In the genomic region with DNA sequence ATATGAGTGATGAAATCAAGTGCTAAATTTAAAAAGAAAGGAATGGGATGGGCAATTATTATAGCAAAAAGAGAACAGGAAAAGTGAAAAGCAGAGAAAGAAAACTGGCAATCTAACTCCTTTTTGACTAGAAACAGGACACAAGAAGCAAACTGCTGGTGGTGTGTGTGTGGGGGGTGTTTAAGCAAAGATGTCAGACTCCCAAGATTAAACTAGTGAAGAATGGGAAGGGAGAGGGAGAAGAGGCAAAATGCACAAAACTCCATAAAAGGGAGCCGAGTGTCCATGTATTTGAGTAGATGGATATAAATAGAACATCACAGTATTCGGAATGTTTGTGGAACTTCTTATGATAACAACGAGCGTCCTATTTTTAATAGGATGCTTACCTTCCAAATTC, we compare ENCODE assay signal across 14 cellular contexts.
"Had no signal": no experiment of that assay in that cellular context is flagged by ENCODE, and none has a peak within 500 bp of the region (broad histone marks: within the 10 kb centered on the region; RNA-seq: fewer than 3 reads in every experiment).

No MANE protein-coding gene starts in this region.

- H3K4me3 Mint-ChIP-seq: activated CD4-positive, alpha-beta T cell treated with anti-CD3 and anti-CD28 coated beads, Interleukin-2, amount 10 ng/mL, durations not matched to agents 7 days and 5 days; activated naive CD8-positive, alpha-beta T cell treated with anti-CD3 and anti-CD28 coated beads, Interleukin-2, amount 10 ng/mL, durations not matched to agents 7 days and 5 days; activated T-helper 1 cell treated with anti-CD3 and anti-CD28 coated beads, Interleukin-12 subunit alpha, Interleukin-12 subunit beta, Interleukin-2, Interleukin-4 antibody, amounts not matched to agents 30 ng/mL and 10 ng/mL and 1 ng/mL, durations not matched to agents 14 hours and 24 hours and 36 hours; natural killer cell treated with Interleukin-12 subunit alpha and Interleukin-12 subunit beta and Interleukin-15 and Interleukin-18, amount 100 ng/mL, for 72 hours; T-helper 17 cell; WTC11 had no signal

- H3K36me3 ChIP-seq: stomach had no signal

- H3K4me1 ChIP-seq: testis had no signal

- H3K9me3 ChIP-seq: mucosa of descending colon, stomach, testis had no signal

- H3K9me3 Mint-ChIP-seq: activated naive CD8-positive, alpha-beta T cell treated with anti-CD3 and anti-CD28 coated beads, Interleukin-2, amount 10 ng/mL, durations not matched to agents 7 days and 5 days; activated T-helper 1 cell treated with anti-CD3 and anti-CD28 coated beads, Interleukin-12 subunit alpha, Interleukin-12 subunit beta, Interleukin-2, Interleukin-4 antibody, amounts not matched to agents 30 ng/mL and 10 ng/mL and 1 ng/mL, durations not matched to agents 14 hours and 24 hours and 36 hours; natural killer cell treated with Interleukin-12 subunit alpha and Interleukin-12 subunit beta and Interleukin-15 and Interleukin-18, amount 100 ng/mL, for 72 hours; WTC11 had no signal

- H3K27ac Mint-ChIP-seq: activated naive CD8-positive, alpha-beta T cell treated with anti-CD3 and anti-CD28 coated beads, Interleukin-2, amount 10 ng/mL, durations not matched to agents 7 days and 5 days; activated T-helper 1 cell treated with anti-CD3 and anti-CD28 coated beads, Interleukin-12 subunit alpha, Interleukin-12 subunit beta, Interleukin-2, Interleukin-4 antibody, amounts not matched to agents 30 ng/mL and 10 ng/mL and 1 ng/mL, durations not matched to agents 14 hours and 24 hours and 36 hours; natural killer cell treated with Interleukin-12 subunit alpha and Interleukin-12 subunit beta and Interleukin-15 and Interleukin-18, amount 100 ng/mL, for 72 hours; T-helper 17 cell; WTC11 had no signal

- H3K27me3 ChIP-seq: stomach, testis had no signal

- DNase-seq: activated CD4-positive, alpha-beta T cell treated with anti-CD3 and anti-CD28 coated beads, Interleukin-2, amount 10 ng/mL, durations not matched to agents 7 days and 5 days; activated CD8-positive, alpha-beta memory T cell treated with anti-CD3 and anti-CD28 coated beads, Interleukin-2, amount 50 U/mL, for 48 hours; activated naive CD8-positive, alpha-beta T cell treated with anti-CD3 and anti-CD28 coated beads, Interleukin-2, amount 10 ng/mL, durations not matched to agents 7 days and 5 days; mucosa of descending colon; stimulated activated CD4-positive, alpha-beta T cell treated with anti-CD3 and anti-CD28 coated beads, Interleukin-12 subunit alpha, Interleukin-12 subunit beta, amount 100 ng/mL, for 4 hours; stimulated activated CD4-positive, alpha-beta T cell treated with anti-CD3 and anti-CD28 coated beads, Interleukin-2, amount 100 ng/mL, for 24 hours; stomach; T-helper 17 cell; testis had no signal

- H3K36me3 Mint-ChIP-seq: activated naive CD8-positive, alpha-beta T cell treated with anti-CD3 and anti-CD28 coated beads, Interleukin-2, amount 10 ng/mL, durations not matched to agents 7 days and 5 days; natural killer cell treated with Interleukin-12 subunit alpha and Interleukin-12 subunit beta and Interleukin-15 and Interleukin-18, amount 100 ng/mL, for 72 hours; WTC11 had no signal

- ATAC-seq: esophagus mucosa; left lobe of liver; mucosa of descending colon; natural killer cell treated with Interleukin-12 subunit alpha and Interleukin-12 subunit beta and Interleukin-15 and Interleukin-18, amount 100 ng/mL, for 72 hours; T-helper 17 cell; WTC11 had no signal

- H3K27me3 Mint-ChIP-seq: T-helper 17 cell had no signal

- H3K4me3 ChIP-seq: mucosa of descending colon, stomach, testis had no signal
